In the genomic region with DNA sequence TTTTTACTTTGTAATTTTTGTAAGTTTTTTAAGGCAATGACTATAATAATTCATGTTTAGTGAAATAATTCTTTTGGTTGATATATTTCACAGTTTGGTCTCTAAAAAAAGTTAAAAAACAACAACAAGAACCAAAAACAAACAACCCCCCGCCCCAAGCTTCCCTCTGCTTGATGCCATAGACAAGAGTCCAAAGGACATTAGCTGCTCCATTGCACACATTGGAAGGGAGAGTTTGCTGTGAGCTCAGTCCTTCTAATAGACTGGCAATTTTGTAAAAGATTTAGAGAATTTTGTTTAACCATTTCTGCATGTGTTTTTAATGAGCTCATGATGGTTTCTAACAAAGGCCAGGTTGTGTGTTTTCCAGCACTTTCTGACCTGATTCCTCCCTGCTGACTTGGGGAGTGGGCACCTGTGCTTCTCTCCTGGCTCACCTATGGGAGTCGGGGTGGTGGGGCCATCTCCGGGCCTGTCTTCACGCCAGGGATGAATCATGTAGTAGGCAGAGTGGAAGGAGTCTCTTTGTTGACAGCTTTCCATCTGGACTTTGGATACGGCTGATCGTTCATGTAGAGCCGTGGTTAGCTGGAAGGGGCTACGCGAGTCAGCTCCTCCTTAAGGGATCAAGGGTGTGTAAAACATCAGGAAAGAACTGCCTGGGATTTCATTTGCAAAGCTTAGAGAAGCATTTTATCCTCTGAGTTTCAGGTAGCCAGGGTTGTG, we compare ENCODE assay signal across 21 cellular contexts. TPM values are rescaled to one million over a fixed set of nuclear protein-coding genes. Genes with fewer than 3 reads are reported as not detected.
DNase-seq lines count a peak whose midpoint lies in the region; ATAC-seq, FAIRE-seq and TF ChIP-seq lines count a peak whose summit lies in the region.
"Had no signal": no experiment of that assay in that cellular context is flagged by ENCODE, and none has a peak within 500 bp of the region (broad histone marks: within the 10 kb centered on the region; RNA-seq: fewer than 3 reads in every experiment).

No MANE protein-coding gene starts in this region.

- peaks cover 6% of the 10 kb centered on the region; the same call in 1 of the 2 replicates for H3K9me2 ChIP-seq in GM23338 (ENCODE audit: insufficient read depth)

- H3K27ac Mint-ChIP-seq in GM23338, result no peak overlapping the region
- H3K27ac Mint-ChIP-seq: activated naive CD4-positive, alpha-beta T cell treated with anti-CD3 and anti-CD28 coated beads, Interleukin-2, amount 50 U/mL, for 24 hours; activated T-cell treated with anti-CD3 and anti-CD28 coated beads, Interleukin-2, amount 50 U/mL, for 24 hours; B cell; H9; immature natural killer cell; memory B cell; nephron progenitor cell had no signal

- H3K4ac ChIP-seq in H1 (replicated peaks; ENCODE audit: insufficient read length, low read depth, low read length), result no peak overlapping the region

- no peak overlapping the region for H2AK5ac ChIP-seq in H1 (ENCODE audit: low read depth, low read length)

- no peak overlapping the region for H3K23ac ChIP-seq in H1 (ENCODE audit: insufficient read length)

- TF ChIP-seq CTCF in GM23338 (conservative IDR thresholded peaks at IDR 0.05; ENCODE audit: low read depth in 2 of 2) (no peak), H1 (IDR thresholded peaks at IDR 0.05; ENCODE audit: control extremely low read depth in 1 of 3, insufficient read depth in 1 of 3, low read depth in 1 of 3, low read length in 3 of 3) (no peak)

- peaks cover 25% of the 10 kb centered on the region for H3K4me1 ChIP-seq in GM23338 (ENCODE audit: insufficient read depth)
- H3K4me1 ChIP-seq in H1 (replicated peaks in 1 of 4; ENCODE audit: control insufficient read depth in 3 of 4, insufficient read depth in 4 of 4, low read length in 3 of 4), result peaks cover 0 to 9% (median 0%) of the 10 kb centered on the region in 4 experiments; a peak in 2 of 7 replicates

- H3K18ac ChIP-seq in H1 (ENCODE audit: extremely low read depth, low read length), result no peak overlapping the region

- no peaks in the 10 kb centered on the region for H3K27me3 Mint-ChIP-seq in GM23338 (ENCODE audit: insufficient read depth, low read depth, poor library complexity)
- H3K27me3 Mint-ChIP-seq: activated naive CD4-positive, alpha-beta T cell treated with anti-CD3 and anti-CD28 coated beads, Interleukin-2, amount 50 U/mL, for 24 hours; activated T-cell treated with anti-CD3 and anti-CD28 coated beads, Interleukin-2, amount 50 U/mL, for 24 hours; B cell; memory B cell had no signal

- no peak for DNase-seq in GM23338 (ENCODE audit: low spot score)
- DNase-seq in RCC 7860 (ENCODE audit: low spot score), result peak; percentile 52
- DNase-seq in H1 (ENCODE audit: low read depth in 1 of 2, low spot score in 2 of 2), result peak in 1 of 2 experiments; percentile 31
- DNase-seq in mucosa of gallbladder (ENCODE audit: low spot score), result peak; percentile 75
- DNase-seq in NCI-H345 (lab: John Stamatoyannopoulos, UW), result no peak
- DNase-seq in NCI-H2081 treated with DMSO at 0.1 percent for 48 hours (lab: John Stamatoyannopoulos, UW), result no peak
- DNase-seq: activated CD4-positive, alpha-beta T cell treated with anti-CD3 and anti-CD28 coated beads, Interleukin-2, amount 50 U/mL, for 48 hours; activated T-cell treated with anti-CD3 and anti-CD28 coated beads, Interleukin-2, amount 50 U/mL, for 24 hours; brain microvascular endothelial cell; glutamatergic neuron; H9; immature natural killer cell; NCI-H1436 treated with DMSO at 0.1 percent for 48 hours; nephron progenitor cell; stimulated activated naive CD4-positive, alpha-beta T cell treated with Interleukin-2 at 50 U/mL for 16 hours had no signal

- POLR2A ChIA-PET in H1 (lab: Charles Lee; ENCODE audit: partially characterized antibody), result interaction anchor here (0.6 to 0.8 kb wide), 2 partner anchors 18 to 199 kb away, joined by 3 to 4 read pairs; no protein-coding TSS in a partner anchor

- no peak overlapping the region for H3K9ac ChIP-seq in H1 (replicated peaks in 1 of 4; ENCODE audit: extremely low read depth in 1 of 4, low read depth in 3 of 4, low read length in 3 of 4)

- no peak overlapping the region for H3K14ac ChIP-seq in H1 (ENCODE audit: insufficient read length)

- no peaks in the 10 kb centered on the region for H3K27me3 ChIP-seq in GM23338 (ENCODE audit: insufficient read depth)
- no peaks in the 10 kb centered on the region for H3K27me3 ChIP-seq in H1 (replicated peaks in 1 of 4; ENCODE audit: control insufficient read depth in 3 of 4, extremely low read depth in 1 of 4, insufficient read depth in 3 of 4, low read length in 3 of 4)
- H3K27me3 ChIP-seq: brain microvascular endothelial cell had no signal

- TF ChIP-seq RAD21 in H1 (IDR thresholded peaks at IDR 0.05 in 1 of 2, conservative IDR thresholded peaks at IDR 0.05 in 1 of 2; ENCODE audit: low read depth in 2 of 2, low read length in 2 of 2), result no peak

- H4K20me1 ChIP-seq in GM23338 (replicated peaks; ENCODE audit: insufficient read depth) (no peaks in the 10 kb centered on the region; the same call in 1 of the 2 replicates), H1 (replicated peaks in 1 of 2; ENCODE audit: control insufficient read depth in 1 of 2, insufficient read depth in 2 of 2, low read length in 2 of 2) (no peaks in the 10 kb centered on the region)

- H2BK120ac ChIP-seq in H1 (replicated peaks; ENCODE audit: low read depth, low read length), result no peak overlapping the region

- H2BK20ac ChIP-seq in H1 (ENCODE audit: low read length), result no peak overlapping the region

- TF ChIP-seq POLR2A in H1 (IDR thresholded peaks at IDR 0.05; ENCODE audit: control extremely low read depth in 1 of 2, low read depth in 2 of 2, low read length in 2 of 2) (no peak), GM18505 (IDR thresholded peaks at IDR 0.05; ENCODE audit: borderline replicate concordance, extremely low read depth, insufficient read depth, insufficient read length) (no peak)

- WGBS in H1 (ENCODE audit: extremely low coverage in 1 of 2, insufficient coverage in 1 of 2, insufficient read length in 1 of 2, insufficient replicate concordance in 2 of 2, low coverage in 1 of 2, low lambda C conversion rate in 2 of 2, missing lambda C conversion rate in 1 of 2), 2 experiments, result 94% methylated on average over 9 of the region's 9 CpGs; no CpG with 5 or more reads in 1 of the 2 experiments

- H2BK15ac ChIP-seq in H1 (ENCODE audit: low read length), result no peak overlapping the region

- H2AFZ ChIP-seq in GM23338, result peak overlapping the region; percentile 15; the same call in 1 of the 2 replicates
- H2AFZ ChIP-seq in H1 (ENCODE audit: low read length), result 0 out of 2 replicates have a peak overlapping the region, but pooled peaks have one; percentile 3

- ATAC-seq in GM23338 (no peak), GM19455 (IDR thresholded peaks at IDR 0.05; ENCODE audit: unreplicated experiment) (no peak), GM18505 (IDR thresholded peaks at IDR 0.05; ENCODE audit: unreplicated experiment) (no peak)

- no peaks in the 10 kb centered on the region for H3K36me3 Mint-ChIP-seq in GM23338 (ENCODE audit: low read depth)
- H3K36me3 Mint-ChIP-seq: activated naive CD4-positive, alpha-beta T cell treated with anti-CD3 and anti-CD28 coated beads, Interleukin-2, amount 50 U/mL, for 24 hours; memory B cell had no signal

- no peak overlapping the region for H2BK12ac ChIP-seq in H1 (ENCODE audit: low read depth, low read length)

- no peak overlapping the region for H2BK5ac ChIP-seq in H1 (ENCODE audit: low read depth, low read length)

- H3K9me3 ChIP-seq in H1 (ENCODE audit: insufficient read depth in 2 of 2, low read depth in 1 of 2, low read length in 1 of 2), result no peaks in the 10 kb centered on the region

- H3K79me1 ChIP-seq in H1 (ENCODE audit: low read depth, low read length), result no peaks in the 10 kb centered on the region

- H3K79me2 ChIP-seq in GM23338 (replicated peaks; ENCODE audit: insufficient read depth), result no peaks in the 10 kb centered on the region
- H3K79me2 ChIP-seq in H1 (ENCODE audit: control insufficient read depth in 1 of 2, insufficient read depth in 2 of 2, low read length in 2 of 2), result no peaks in the 10 kb centered on the region

- H3K4me2 ChIP-seq in GM23338, result no peak overlapping the region
- H3K4me2 ChIP-seq in H1 (ENCODE audit: insufficient read depth in 1 of 2, low read depth in 2 of 2, low read length in 2 of 2), result no peak overlapping the region

- no peak overlapping the region for H3K56ac ChIP-seq in H1 (replicated peaks; ENCODE audit: insufficient read length, low read depth, low read length)

- CTCF ChIA-PET in H1 (lab: Charles Lee; ENCODE audit: partially characterized antibody), result interaction anchor here (0.5 to 1.9 kb wide), 4 partner anchors 13 to 1829 kb away, joined by 3 to 5 read pairs (median 3); no protein-coding TSS in a partner anchor

- H3K27ac ChIP-seq in GM23338 (ENCODE audit: low read depth), result no peak overlapping the region
- no peak overlapping the region for H3K27ac ChIP-seq in H1 (ENCODE audit: low read depth, low read length)
- H3K27ac ChIP-seq: brain microvascular endothelial cell had no signal

- H4K5ac ChIP-seq in H1 (ENCODE audit: insufficient read length, low read depth, low read length), result no peak overlapping the region

- H3K4me3 ChIP-seq in GM23338, result no peak overlapping the region
- no peak overlapping the region for H3K4me3 ChIP-seq in H1 (ENCODE audit: extremely low read depth in 1 of 4, insufficient read depth in 2 of 4, low read depth in 3 of 4, low read length in 4 of 4)

- no peak overlapping the region for H4K8ac ChIP-seq in H1 (ENCODE audit: extremely low read depth, insufficient read depth, low read length)

- no peaks in the 10 kb centered on the region; the same call in 2 of the 3 replicates for H3K9me3 Mint-ChIP-seq in GM23338
- H3K9me3 Mint-ChIP-seq: activated naive CD4-positive, alpha-beta T cell treated with anti-CD3 and anti-CD28 coated beads, Interleukin-2, amount 50 U/mL, for 24 hours; activated T-cell treated with anti-CD3 and anti-CD28 coated beads, Interleukin-2, amount 50 U/mL, for 24 hours; H9; immature natural killer cell; memory B cell; nephron progenitor cell had no signal

- FAIRE-seq in RCC 7860 (lab: Jason Lieb, UNC), result no peak
- FAIRE-seq in H1 (lab: Jason Lieb, UNC), result no peak
- FAIRE-seq: D721Med had no signal

- no peaks in the 10 kb centered on the region for H3F3A ChIP-seq in GM23338 (replicated peaks; ENCODE audit: low read depth)

- no peak overlapping the region for H4K91ac ChIP-seq in H1 (replicated peaks; ENCODE audit: insufficient read length, low read length)

- no peaks in the 10 kb centered on the region for H3K36me3 ChIP-seq in GM23338 (ENCODE audit: insufficient read depth)
- no peaks in the 10 kb centered on the region for H3K36me3 ChIP-seq in H1 (ENCODE audit: control insufficient read depth in 2 of 4, insufficient read depth in 4 of 4, low read length in 3 of 4)
- H3K36me3 ChIP-seq: brain microvascular endothelial cell had no signal

- TF ChIP-seq EP300 in H1 (IDR thresholded peaks at IDR 0.05; ENCODE audit: borderline replicate concordance in 1 of 2, low read depth in 2 of 2, low read length in 2 of 2), result no peak

- no peaks in the 10 kb centered on the region for H3K23me2 ChIP-seq in H1 (ENCODE audit: low read depth, low read length)

- H3K4me1 Mint-ChIP-seq in GM23338, result peaks cover 31% of the 10 kb centered on the region
- H3K4me1 Mint-ChIP-seq: immature natural killer cell had no signal

- no peak overlapping the region for H3K4me3 Mint-ChIP-seq in GM23338
- H3K4me3 Mint-ChIP-seq: activated naive CD4-positive, alpha-beta T cell treated with anti-CD3 and anti-CD28 coated beads, Interleukin-2, amount 50 U/mL, for 24 hours; activated T-cell treated with anti-CD3 and anti-CD28 coated beads, Interleukin-2, amount 50 U/mL, for 24 hours; B cell; H9; immature natural killer cell; memory B cell; nephron progenitor cell had no signal

RNA-seq across cellular contexts. Expression of a gene that starts 14.1 kb away (rescaled TPM):
- total RNA-seq in GM23338 (2014; rRNA removed; shearing (Covaris generic)), result 12.2 and 16.5 TPM in 2 replicates
- polyA plus RNA-seq in GM23338 (2016; fragmentation: Nextera tagmentation; extraction: Ambion mirVana) (5.5 and 6.7 TPM in 2 replicates), H1 (2011; rRNA removed) (8.2 and 8.5 TPM in 2 replicates)
- 14.0 and 14.4 TPM in 2 replicates for total RNA-seq in H1 (2021; fragmentation: NEBNext Ultra II Directional; extraction: Animal tissue kit (Norgen Biotek cat#: 25700))
- 8.6 TPM for polyA plus RNA-seq in H1 (2011; cell fraction: cytosol; rRNA removed)
- polyA plus RNA-seq in H1 (2011; cell fraction: nucleus; rRNA removed), result 17.3 TPM
- polyA plus RNA-seq in H1 (2012, experiment 1 of 2), result 7.3 to 9.6 TPM (median 8.3 TPM) in 4 replicates
- 2.0 TPM for polyA plus RNA-seq in H1 (2012, experiment 2 of 2)
- polyA plus RNA-seq in H1 (2013, experiment 1 of 2), result 7.5 TPM
- 7.2 TPM for polyA plus RNA-seq in H1 (2013, experiment 2 of 2)
- polyA minus RNA-seq in H1 (2011; rRNA and poly(A)+ RNA removed), result 14.2 and 15.0 TPM in 2 replicates
- polyA minus RNA-seq in H1 (2011; cell fraction: cytosol; rRNA and poly(A)+ RNA removed), result 11.5 TPM
- polyA minus RNA-seq in H1 (2011; cell fraction: nucleus; rRNA and poly(A)+ RNA removed), result 8.1 TPM
- total RNA-seq in mucosa of gallbladder, result 27.6 TPM

Comparison
In these comparisons a context has a peak if more than half of its experiments do, and no peak if none do; other contexts are left out.
1. DNase-seq: peak in RCC 7860 (single experiment) and mucosa of gallbladder (single experiment); none in GM23338 (single experiment), NCI-H345 (single experiment) and NCI-H2081 treated with DMSO at 0.1 percent for 48 hours (single experiment).